1 cellular context compared by ENCODE assay signal in the genomic region with DNA sequence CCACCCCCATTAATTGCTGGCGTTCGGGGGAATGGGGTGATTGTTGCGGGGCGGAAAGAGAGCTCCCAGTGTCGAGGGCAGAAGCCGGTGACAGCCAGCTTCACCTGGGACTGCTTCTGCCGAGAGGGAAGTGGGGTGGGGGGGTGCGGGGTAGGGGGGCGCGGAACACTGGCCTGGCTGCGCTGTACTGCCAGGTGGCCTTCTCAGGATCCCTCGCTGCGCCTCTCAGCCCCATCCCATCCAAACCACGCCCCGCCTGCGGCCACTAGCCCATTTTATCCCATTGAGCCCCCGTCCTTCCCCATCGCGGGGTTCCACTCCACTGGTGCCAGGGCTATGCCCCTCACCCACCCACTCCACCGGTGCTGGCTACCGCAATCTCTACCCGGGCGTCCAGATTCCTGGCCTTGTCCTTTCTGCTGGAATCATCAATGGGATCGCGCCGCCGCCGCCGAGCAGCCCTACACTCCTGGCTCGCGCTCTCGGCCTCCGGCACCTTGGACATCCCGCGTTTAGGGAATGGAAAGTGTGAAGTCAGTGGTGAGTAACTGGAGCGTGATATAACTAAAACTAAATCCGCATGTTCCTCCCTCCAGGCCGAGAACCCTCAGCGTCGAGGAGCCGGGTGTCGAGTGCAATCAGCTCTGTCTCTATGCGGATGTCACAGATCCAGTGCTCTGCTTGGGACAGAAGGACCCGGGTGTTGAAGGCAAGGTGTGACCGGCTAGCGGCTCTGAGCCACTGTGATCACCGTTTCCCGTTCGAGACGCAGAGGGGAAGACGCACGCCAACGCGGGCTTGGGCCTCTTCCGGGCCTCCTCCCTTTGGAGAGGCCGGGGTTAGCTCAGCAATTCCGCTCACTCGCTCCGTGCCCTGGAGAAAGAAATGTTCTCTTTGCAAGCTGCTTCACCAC.
TF ChIP-seq lines count a peak whose summit lies in the region.

No MANE protein-coding gene starts in this region.

TF ChIP-seq in endothelial cell of umbilical vein, 7 proteins besides CTCF, POLR2A, EP300 and RAD21:
- TF ChIP-seq MYC (IDR thresholded peaks at IDR 0.05; ENCODE audit: low read depth, low read length) = no peak
- TF ChIP-seq EZH2 (IDR thresholded peaks at IDR 0.05; ENCODE audit: borderline replicate concordance, low read depth, low read length, severe bottlenecking) = peak; percentile 49
